Comparison of ENCODE assay signal across 1 cellular context in genomic region chr1:70706381-70707173, GRCh38.
TF ChIP-seq lines count a peak whose summit lies in the region.

No MANE protein-coding gene starts in this region.

TF ChIP-seq in GM23338, 12 proteins besides CTCF, POLR2A, EP300 and RAD21 (continued from another document):
- TF ChIP-seq ZNF462 (CRISPR knock-in tag; IDR thresholded peaks at IDR 0.05): no peak
- TF ChIP-seq POLR2AphosphoS5 (IDR thresholded peaks at IDR 0.05; ENCODE audit: low read depth): peak; percentile 57
- no peak for TF ChIP-seq EZH2 (IDR thresholded peaks at IDR 0.05; ENCODE audit: low read depth, unreplicated experiment)
